8 cellular contexts compared by ENCODE assay signal in genomic region chr1:153985341-153985912, GRCh38. TPM values are rescaled to one million over a fixed set of nuclear protein-coding genes. Genes with fewer than 3 reads are reported as not detected.
DNase-seq lines count a peak whose midpoint lies in the region; ATAC-seq and TF ChIP-seq lines count a peak whose summit lies in the region.

No MANE protein-coding gene starts in this region.

- peak overlapping the region; percentile 36 for H3K27ac ChIP-seq in thymus (ENCODE audit: low read depth)

- H3K36me3 ChIP-seq in mucosa of descending colon (ENCODE audit: low read depth): no peaks in the 10 kb centered on the region
- H3K36me3 ChIP-seq in thymus (ENCODE audit: control insufficient read depth, insufficient read depth): no peaks in the 10 kb centered on the region

- intact Hi-C loops in mucosa of descending colon (cut with DNase I, micrococcal nuclease): loop anchor here (5.0 to 10.0 kb wide), 3 partner anchors 183 to 311 kb away; partner anchors contain the start of genes ILF2 (in 1 of the 2) and NPR1 (in 1 of the 2)

- TF ChIP-seq CTCF in mucosa of descending colon (IDR thresholded peaks at IDR 0.05): no peak

- peak; percentile 3 for ATAC-seq in mucosa of descending colon

- H3K9me3 ChIP-seq in mucosa of descending colon (no peaks in the 10 kb centered on the region), thymus (ENCODE audit: control insufficient read depth) (no peaks in the 10 kb centered on the region)

- DNase-seq in GM03348 (ENCODE audit: low spot score) (peak; percentile 50), SIG-M5 (lab: John Stamatoyannopoulos, UW) (peak; percentile 38), dermis blood vessel endothelial cell (peak; percentile 54), mucosa of descending colon (no peak), medulla oblongata (ENCODE audit: extremely low spot score) (no peak), dedifferentiated amniotic fluid mesenchymal stem cell (ENCODE audit: extremely low spot score) (no peak), NCI-H2227 treated with DMSO at 0.1 percent for 48 hours (lab: John Stamatoyannopoulos, UW) (no peak)

- 55% methylated on average over 7 of the region's 7 CpGs for WGBS in thymus

- H3K4me3 ChIP-seq in mucosa of descending colon: no peak overlapping the region
- H3K4me3 ChIP-seq in thymus (ENCODE audit: low read length): peak overlapping the region; percentile 50

- H3K4me1 ChIP-seq in mucosa of descending colon (ENCODE audit: low read depth) (peaks cover 7% of the 10 kb centered on the region), thymus (ENCODE audit: control insufficient read depth, insufficient read depth, low read length) (peaks cover 8% of the 10 kb centered on the region)

- peaks cover 2% of the 10 kb centered on the region for H3K27me3 ChIP-seq in thymus (ENCODE audit: control insufficient read depth, insufficient read depth)

RNA-seq across cellular contexts. Expression of gene RAB13, which starts 0.7 kb away (rescaled TPM):
- total RNA-seq in dermis blood vessel endothelial cell (104 and 112 TPM in 2 replicates), mucosa of descending colon (10 to 100 TPM; 55.4 to 82.5 (median 77.5) TPM)
- 98.2 TPM for polyA plus RNA-seq in thymus

RNA-seq across cellular contexts. Expression of gene RPS27, which starts 5.1 kb away (rescaled TPM):
- total RNA-seq in dermis blood vessel endothelial cell: 348 and 1,017 TPM in 2 replicates
- total RNA-seq in mucosa of descending colon: 1,000 to 10,000 TPM; 1,116 to 1,231 (median 1,134) TPM
- polyA plus RNA-seq in thymus: 16,610 TPM

RNA-seq across cellular contexts. Expression of gene JTB, which starts 8.0 kb away (rescaled TPM):
- total RNA-seq in dermis blood vessel endothelial cell (139 and 198 TPM in 2 replicates), mucosa of descending colon (100 to 1,000 TPM; 119 to 153 (median 124) TPM)
- 180 TPM for polyA plus RNA-seq in thymus

RNA-seq across cellular contexts. Expression of gene CREB3L4, which starts 17.7 kb away (rescaled TPM):
- total RNA-seq in dermis blood vessel endothelial cell (11.0 and 13.1 TPM in 2 replicates), mucosa of descending colon (10 to 100 TPM in 2 of 3 donors, 1 to 10 TPM in 1; 9.9 to 26.9 (median 23.0) TPM)
- polyA plus RNA-seq in thymus: 17.7 TPM

RNA-seq across cellular contexts. Expression of gene SLC39A1, which starts 22.1 kb away (rescaled TPM):
- 153 and 161 TPM in 2 replicates for total RNA-seq in dermis blood vessel endothelial cell
- total RNA-seq in mucosa of descending colon: 10 to 100 TPM; 66.7 to 74.7 (median 66.7) TPM
- polyA plus RNA-seq in thymus: 44.9 TPM

Comparison
In these comparisons a context has a peak if more than half of its experiments do, and no peak if none do; other contexts are left out.
1. DNase-seq: peak in GM03348 (single experiment), SIG-M5 (single experiment) and dermis blood vessel endothelial cell (single experiment); none in mucosa of descending colon (0 of 3), medulla oblongata (single experiment), dedifferentiated amniotic fluid mesenchymal stem cell (single experiment) and NCI-H2227 treated with DMSO at 0.1 percent for 48 hours (single experiment).